ENCODE assay signal across 1 cellular context in the genomic region with DNA sequence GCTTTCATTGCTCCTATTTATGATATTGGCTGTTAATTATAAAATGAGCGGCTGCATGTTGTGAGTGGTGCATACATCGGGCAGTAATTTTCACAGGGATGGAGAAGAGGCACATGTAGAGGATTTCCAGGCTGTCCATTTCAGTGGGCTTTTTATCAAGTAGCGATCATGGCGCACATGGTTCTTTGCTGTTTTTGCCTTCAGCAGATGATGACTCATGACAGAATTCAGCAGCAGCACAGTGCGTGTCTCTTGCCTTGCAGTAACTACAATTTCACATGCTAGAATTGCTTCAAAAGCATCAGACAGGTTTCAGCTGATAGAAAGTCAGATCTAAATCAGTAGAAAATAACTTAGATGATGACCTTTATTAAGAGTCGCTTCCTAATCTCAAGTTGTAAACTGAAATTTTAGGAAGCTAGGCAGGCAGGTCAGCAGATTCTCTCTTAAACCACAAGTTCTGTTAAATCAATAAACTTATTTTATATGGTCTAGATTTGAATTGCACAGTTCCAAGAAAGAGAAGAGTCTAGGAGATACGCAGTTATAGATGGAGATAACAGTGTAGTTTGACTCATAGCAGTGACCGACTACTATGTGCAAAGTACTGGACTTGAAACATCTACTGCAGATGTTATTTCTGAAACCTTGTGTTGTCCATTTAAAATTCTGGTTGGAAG.
TF ChIP-seq lines count a peak whose summit lies in the region.

No MANE protein-coding gene starts in this region.

TF ChIP-seq in SK-N-SH, 30 proteins besides CTCF, POLR2A, EP300 and RAD21 (continued from another document):
- TF ChIP-seq, protein P1, sequence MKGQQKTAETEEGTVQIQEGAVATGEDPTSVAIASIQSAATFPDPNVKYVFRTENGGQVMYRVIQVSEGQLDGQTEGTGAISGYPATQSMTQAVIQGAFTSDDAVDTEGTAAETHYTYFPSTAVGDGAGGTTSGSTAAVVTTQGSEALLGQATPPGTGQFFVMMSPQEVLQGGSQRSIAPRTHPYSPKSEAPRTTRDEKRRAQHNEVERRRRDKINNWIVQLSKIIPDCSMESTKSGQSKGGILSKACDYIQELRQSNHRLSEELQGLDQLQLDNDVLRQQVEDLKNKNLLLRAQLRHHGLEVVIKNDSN (IDR thresholded peaks at IDR 0.05; ENCODE audit: borderline replicate concordance, low read depth), result peak; percentile 19; the same call in 1 of the 2 replicates
- TF ChIP-seq, protein P2, sequence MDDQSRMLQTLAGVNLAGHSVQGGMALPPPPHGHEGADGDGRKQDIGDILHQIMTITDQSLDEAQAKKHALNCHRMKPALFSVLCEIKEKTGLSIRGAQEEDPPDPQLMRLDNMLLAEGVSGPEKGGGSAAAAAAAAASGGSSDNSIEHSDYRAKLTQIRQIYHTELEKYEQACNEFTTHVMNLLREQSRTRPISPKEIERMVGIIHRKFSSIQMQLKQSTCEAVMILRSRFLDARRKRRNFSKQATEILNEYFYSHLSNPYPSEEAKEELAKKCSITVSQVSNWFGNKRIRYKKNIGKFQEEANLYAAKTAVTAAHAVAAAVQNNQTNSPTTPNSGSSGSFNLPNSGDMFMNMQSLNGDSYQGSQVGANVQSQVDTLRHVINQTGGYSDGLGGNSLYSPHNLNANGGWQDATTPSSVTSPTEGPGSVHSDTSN (IDR thresholded peaks at IDR 0.05), result peak; percentile 54
- no peak for TF ChIP-seq SIN3A (IDR thresholded peaks at IDR 0.05; ENCODE audit: borderline replicate concordance, low read depth, low read length)
- no peak for TF ChIP-seq NRF1 (IDR thresholded peaks at IDR 0.05; ENCODE audit: low read depth, low read length)
- TF ChIP-seq FOSL2 (IDR thresholded peaks at IDR 0.05; ENCODE audit: borderline replicate concordance, low read depth), result peak; percentile 84
- no peak for TF ChIP-seq RFX5 (IDR thresholded peaks at IDR 0.05; ENCODE audit: low read length)
- peak; percentile 33; the same call in 1 of the 2 replicates for TF ChIP-seq NFIC (IDR thresholded peaks at IDR 0.05; ENCODE audit: borderline replicate concordance)
- peak; percentile 20; the same call in 1 of the 2 replicates for TF ChIP-seq FOXM1 (IDR thresholded peaks at IDR 0.05; ENCODE audit: low read depth)
- TF ChIP-seq JUND (IDR thresholded peaks at IDR 0.05), result peak; percentile 79
- no peak for TF ChIP-seq CHD2 (IDR thresholded peaks at IDR 0.05; ENCODE audit: low read length, partially characterized antibody)
- TF ChIP-seq, protein P3, sequence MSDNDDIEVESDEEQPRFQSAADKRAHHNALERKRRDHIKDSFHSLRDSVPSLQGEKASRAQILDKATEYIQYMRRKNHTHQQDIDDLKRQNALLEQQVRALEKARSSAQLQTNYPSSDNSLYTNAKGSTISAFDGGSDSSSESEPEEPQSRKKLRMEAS (IDR thresholded peaks at IDR 0.05; ENCODE audit: low read depth), result peak; percentile 91
- TF ChIP-seq ELF1 (IDR thresholded peaks at IDR 0.05), result no peak
- TF ChIP-seq GABPA (IDR thresholded peaks at IDR 0.05; ENCODE audit: low read depth), result no peak
- no peak for TF ChIP-seq RXRA (IDR thresholded peaks at IDR 0.05; ENCODE audit: borderline replicate concordance, low read depth)
- TF ChIP-seq SMC3 (IDR thresholded peaks at IDR 0.05; ENCODE audit: low read depth, low read length), result no peak
- no peak for TF ChIP-seq RCOR1 (IDR thresholded peaks at IDR 0.05; ENCODE audit: low read length)
- TF ChIP-seq MXI1 (IDR thresholded peaks at IDR 0.05; ENCODE audit: low read depth, low read length), result peak; percentile 89
- TF ChIP-seq FOXJ3 (CRISPR knock-in tag; IDR thresholded peaks at IDR 0.05), result no peak
- TF ChIP-seq, protein P4, sequence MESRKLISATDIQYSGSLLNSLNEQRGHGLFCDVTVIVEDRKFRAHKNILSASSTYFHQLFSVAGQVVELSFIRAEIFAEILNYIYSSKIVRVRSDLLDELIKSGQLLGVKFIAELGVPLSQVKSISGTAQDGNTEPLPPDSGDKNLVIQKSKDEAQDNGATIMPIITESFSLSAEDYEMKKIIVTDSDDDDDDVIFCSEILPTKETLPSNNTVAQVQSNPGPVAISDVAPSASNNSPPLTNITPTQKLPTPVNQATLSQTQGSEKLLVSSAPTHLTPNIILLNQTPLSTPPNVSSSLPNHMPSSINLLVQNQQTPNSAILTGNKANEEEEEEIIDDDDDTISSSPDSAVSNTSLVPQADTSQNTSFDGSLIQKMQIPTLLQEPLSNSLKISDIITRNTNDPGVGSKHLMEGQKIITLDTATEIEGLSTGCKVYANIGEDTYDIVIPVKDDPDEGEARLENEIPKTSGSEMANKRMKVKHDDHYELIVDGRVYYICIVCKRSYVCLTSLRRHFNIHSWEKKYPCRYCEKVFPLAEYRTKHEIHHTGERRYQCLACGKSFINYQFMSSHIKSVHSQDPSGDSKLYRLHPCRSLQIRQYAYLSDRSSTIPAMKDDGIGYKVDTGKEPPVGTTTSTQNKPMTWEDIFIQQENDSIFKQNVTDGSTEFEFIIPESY (IDR thresholded peaks at IDR 0.05; ENCODE audit: borderline replicate concordance, low read depth), result no peak; the same call in 1 of the 2 replicates
- TF ChIP-seq TCF12 (IDR thresholded peaks at IDR 0.05), result peak; percentile 73
- TF ChIP-seq YY1 (IDR thresholded peaks at IDR 0.05; ENCODE audit: low read depth), result no peak
- TF ChIP-seq, protein P5, sequence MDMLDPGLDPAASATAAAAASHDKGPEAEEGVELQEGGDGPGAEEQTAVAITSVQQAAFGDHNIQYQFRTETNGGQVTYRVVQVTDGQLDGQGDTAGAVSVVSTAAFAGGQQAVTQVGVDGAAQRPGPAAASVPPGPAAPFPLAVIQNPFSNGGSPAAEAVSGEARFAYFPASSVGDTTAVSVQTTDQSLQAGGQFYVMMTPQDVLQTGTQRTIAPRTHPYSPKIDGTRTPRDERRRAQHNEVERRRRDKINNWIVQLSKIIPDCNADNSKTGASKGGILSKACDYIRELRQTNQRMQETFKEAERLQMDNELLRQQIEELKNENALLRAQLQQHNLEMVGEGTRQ (IDR thresholded peaks at IDR 0.05; ENCODE audit: borderline replicate concordance, low read depth, low read length), result no peak
- TF ChIP-seq, protein P6, sequence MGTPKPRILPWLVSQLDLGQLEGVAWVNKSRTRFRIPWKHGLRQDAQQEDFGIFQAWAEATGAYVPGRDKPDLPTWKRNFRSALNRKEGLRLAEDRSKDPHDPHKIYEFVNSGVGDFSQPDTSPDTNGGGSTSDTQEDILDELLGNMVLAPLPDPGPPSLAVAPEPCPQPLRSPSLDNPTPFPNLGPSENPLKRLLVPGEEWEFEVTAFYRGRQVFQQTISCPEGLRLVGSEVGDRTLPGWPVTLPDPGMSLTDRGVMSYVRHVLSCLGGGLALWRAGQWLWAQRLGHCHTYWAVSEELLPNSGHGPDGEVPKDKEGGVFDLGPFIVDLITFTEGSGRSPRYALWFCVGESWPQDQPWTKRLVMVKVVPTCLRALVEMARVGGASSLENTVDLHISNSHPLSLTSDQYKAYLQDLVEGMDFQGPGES (IDR thresholded peaks at IDR 0.05; ENCODE audit: low read depth, low read length), result no peak
TF ChIP-seq in SK-N-SH: peak in this region for 11.
